Comparison of ENCODE assay signal across 8 cellular contexts in the genomic region with DNA sequence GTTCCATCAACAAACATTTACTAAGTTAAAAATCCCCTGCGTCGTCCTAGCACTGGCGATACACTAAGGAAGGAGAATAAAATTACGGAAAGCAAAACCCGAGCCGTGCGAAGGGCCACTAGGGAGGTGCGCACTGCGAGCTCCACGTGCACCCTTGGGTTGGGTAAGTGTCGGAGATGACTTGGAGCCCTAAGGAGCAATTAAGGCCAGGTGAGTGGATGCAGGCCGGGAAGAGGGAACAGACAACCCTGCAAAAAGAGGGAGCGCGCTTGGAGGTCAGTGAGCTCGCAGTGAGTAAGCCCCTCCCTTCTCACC. TPM values are rescaled to one million over a fixed set of nuclear protein-coding genes. Genes with fewer than 3 reads are reported as not detected.
DNase-seq lines count a peak whose midpoint lies in the region; FAIRE-seq and TF ChIP-seq lines count a peak whose summit lies in the region.

No MANE protein-coding gene starts in this region.

- peak overlapping the region; percentile 46 to 98 (median 94) for H3K9ac ChIP-seq in H1 (replicated peaks in 1 of 4; ENCODE audit: extremely low read depth in 1 of 4, low read depth in 3 of 4, low read length in 3 of 4)

- no peak overlapping the region for H2BK12ac ChIP-seq in H1 (ENCODE audit: low read depth, low read length)

- TF ChIP-seq CTCF in H1 (IDR thresholded peaks at IDR 0.05; ENCODE audit: control extremely low read depth in 1 of 3, insufficient read depth in 1 of 3, low read depth in 1 of 3, low read length in 3 of 3): no peak
- no peak for TF ChIP-seq CTCF in neutrophil (IDR thresholded peaks at IDR 0.05)

- peak overlapping the region; percentile 98 for H3K27ac ChIP-seq in H1 (ENCODE audit: low read depth, low read length)
- H3K27ac ChIP-seq in neutrophil: peak overlapping the region; percentile 84

- CTCF ChIA-PET in activated naive CD4-positive, alpha-beta T cell treated with anti-CD3 and anti-CD28 coated beads for 36 hours (lab: Charles Lee): no interaction called here
- CTCF ChIA-PET in H1 (lab: Charles Lee; ENCODE audit: partially characterized antibody): interaction anchor here (0.5 to 1.5 kb wide), 3 partner anchors 12 to 150 kb away, joined by 3 to 4 read pairs (median 3); no protein-coding TSS in a partner anchor

- no peak overlapping the region for H3K23ac ChIP-seq in H1 (ENCODE audit: insufficient read length)

- peak overlapping the region; percentile 97 for H3K4me3 Mint-ChIP-seq in activated naive CD4-positive, alpha-beta T cell treated with anti-CD3 and anti-CD28 coated beads for 36 hours

- H3K36me3 ChIP-seq in H1 (ENCODE audit: control insufficient read depth in 2 of 4, insufficient read depth in 4 of 4, low read length in 3 of 4) (peaks cover 11 to 24% (median 15%) of the 10 kb centered on the region in 4 experiments; a peak in 7 of 8 replicates), neutrophil (no peaks in the 10 kb centered on the region)

- DNase-seq in activated naive CD4-positive, alpha-beta T cell treated with anti-CD3 and anti-CD28 coated beads for 36 hours: no peak
- DNase-seq in activated naive CD4-positive, alpha-beta T cell treated with Interleukin-2 at 50 U/mL for 16 hours: no peak
- peak; percentile 44 to 64 for DNase-seq in Kasumi-1 (lab: John Stamatoyannopoulos, UW)
- DNase-seq in H1 (ENCODE audit: low read depth in 1 of 2, low spot score in 2 of 2): no peak
- no peak for DNase-seq in NCI-H1417 treated with DMSO at 0.1 percent for 48 hours (lab: John Stamatoyannopoulos, UW)
- no peak for DNase-seq in SW480 (ENCODE audit: low spot score)
- no peak for DNase-seq in C1 segment of cervical spinal cord (lab: John Stamatoyannopoulos, UW)

- H3K4me1 Mint-ChIP-seq in activated naive CD4-positive, alpha-beta T cell treated with anti-CD3 and anti-CD28 coated beads for 36 hours (ENCODE audit: low read depth): peaks cover 20% of the 10 kb centered on the region

- H3K4ac ChIP-seq in H1 (replicated peaks; ENCODE audit: insufficient read length, low read depth, low read length): peak overlapping the region; percentile 57

- no peak overlapping the region; the same call in 1 of the 2 replicates for H2AFZ ChIP-seq in H1 (ENCODE audit: low read length)

- peak overlapping the region; percentile 88 for H3K27ac Mint-ChIP-seq in activated naive CD4-positive, alpha-beta T cell treated with anti-CD3 and anti-CD28 coated beads for 36 hours

- no peak overlapping the region for H2BK20ac ChIP-seq in H1 (ENCODE audit: low read length)

- no peak overlapping the region for H2BK120ac ChIP-seq in H1 (replicated peaks; ENCODE audit: low read depth, low read length)

- TF ChIP-seq EP300 in H1 (IDR thresholded peaks at IDR 0.05; ENCODE audit: borderline replicate concordance in 1 of 2, low read depth in 2 of 2, low read length in 2 of 2): no peak

- no peak for TF ChIP-seq POLR2A in H1 (IDR thresholded peaks at IDR 0.05; ENCODE audit: control extremely low read depth in 1 of 2, low read depth in 2 of 2, low read length in 2 of 2)

- no peaks in the 10 kb centered on the region for H3K9me3 ChIP-seq in H1 (ENCODE audit: insufficient read depth in 2 of 2, low read depth in 1 of 2, low read length in 1 of 2)
- no peaks in the 10 kb centered on the region for H3K9me3 ChIP-seq in neutrophil

- WGBS in H1 (ENCODE audit: extremely low coverage in 1 of 2, insufficient coverage in 1 of 2, insufficient read length in 1 of 2, insufficient replicate concordance in 2 of 2, low coverage in 1 of 2, low lambda C conversion rate in 2 of 2, missing lambda C conversion rate in 1 of 2), 2 experiments: 2% methylated on average over 12 of the region's 15 CpGs; no CpG with 5 or more reads in 1 of the 2 experiments

- H3K23me2 ChIP-seq in H1 (ENCODE audit: low read depth, low read length): peaks cover 11% of the 10 kb centered on the region

- H3K79me1 ChIP-seq in H1 (ENCODE audit: low read depth, low read length): peaks cover 4% of the 10 kb centered on the region; the same call in 1 of the 2 replicates

- no peak overlapping the region for H2AK5ac ChIP-seq in H1 (ENCODE audit: low read depth, low read length)

- FAIRE-seq in H1 (lab: Jason Lieb, UNC): no peak

- POLR2A ChIA-PET in H1 (lab: Charles Lee; ENCODE audit: partially characterized antibody): interaction anchor here (0.6 to 4.8 kb wide), 19 partner anchors 8 to 850 kb away, joined by 3 to 41 read pairs (median 4); a partner anchor contains a TSS

- H3K18ac ChIP-seq in H1 (ENCODE audit: extremely low read depth, low read length): peak overlapping the region; percentile 68; the same call in 1 of the 2 replicates

- peaks cover 29% of the 10 kb centered on the region for H3K36me3 Mint-ChIP-seq in activated naive CD4-positive, alpha-beta T cell treated with anti-CD3 and anti-CD28 coated beads for 36 hours (ENCODE audit: low read depth)

- intact Hi-C loops in activated naive CD4-positive, alpha-beta T cell treated with anti-CD3 and anti-CD28 coated beads for 36 hours (cut with micrococcal nuclease): no loop called here

- no peak overlapping the region for H4K91ac ChIP-seq in H1 (replicated peaks; ENCODE audit: insufficient read length, low read length)

- no peak overlapping the region for H3K14ac ChIP-seq in H1 (ENCODE audit: insufficient read length)

- peaks cover 13 to 45% of the 10 kb centered on the region in 2 experiments for H3K79me2 ChIP-seq in H1 (ENCODE audit: control insufficient read depth in 1 of 2, insufficient read depth in 2 of 2, low read length in 2 of 2)

- peak overlapping the region; percentile 97 for H2BK5ac ChIP-seq in H1 (ENCODE audit: low read depth, low read length)

- H3K27me3 Mint-ChIP-seq in activated naive CD4-positive, alpha-beta T cell treated with anti-CD3 and anti-CD28 coated beads for 36 hours (ENCODE audit: low read depth): no peaks in the 10 kb centered on the region

- H3K27me3 ChIP-seq in H1 (replicated peaks in 1 of 4; ENCODE audit: control insufficient read depth in 3 of 4, extremely low read depth in 1 of 4, insufficient read depth in 3 of 4, low read length in 3 of 4) (no peaks in the 10 kb centered on the region), neutrophil (no peaks in the 10 kb centered on the region)

- H4K5ac ChIP-seq in H1 (ENCODE audit: insufficient read length, low read depth, low read length): peak overlapping the region; percentile 75

- H3K4me1 ChIP-seq in H1 (replicated peaks in 1 of 4; ENCODE audit: control insufficient read depth in 3 of 4, insufficient read depth in 4 of 4, low read length in 3 of 4) (peaks cover 0 to 3% (median under 1%) of the 10 kb centered on the region in 4 experiments; a peak in 2 of 7 replicates), neutrophil (ENCODE audit: control insufficient read depth in 1 of 2, insufficient read depth in 1 of 2, low read depth in 1 of 2, low read length in 1 of 2) (peaks cover 23 to 25% of the 10 kb centered on the region in 2 experiments)

- H4K8ac ChIP-seq in H1 (ENCODE audit: extremely low read depth, insufficient read depth, low read length): peak overlapping the region; percentile 62; the same call in 1 of the 2 replicates

- peaks cover 0 to 2% of the 10 kb centered on the region in 2 experiments for H4K20me1 ChIP-seq in H1 (replicated peaks in 1 of 2; ENCODE audit: control insufficient read depth in 1 of 2, insufficient read depth in 2 of 2, low read length in 2 of 2)

- no peak overlapping the region for H2BK15ac ChIP-seq in H1 (ENCODE audit: low read length)

- H3K9me3 Mint-ChIP-seq in activated naive CD4-positive, alpha-beta T cell treated with anti-CD3 and anti-CD28 coated beads for 36 hours: no peaks in the 10 kb centered on the region

- peak overlapping the region; percentile 69 to 93 (median 85) for H3K4me3 ChIP-seq in H1 (ENCODE audit: extremely low read depth in 1 of 4, insufficient read depth in 2 of 4, low read depth in 3 of 4, low read length in 4 of 4)
- peak overlapping the region; percentile 63 to 92 for H3K4me3 ChIP-seq in neutrophil (ENCODE audit: low read depth in 1 of 2, low read length in 1 of 2)

- no peak for TF ChIP-seq RAD21 in H1 (IDR thresholded peaks at IDR 0.05 in 1 of 2, conservative IDR thresholded peaks at IDR 0.05 in 1 of 2; ENCODE audit: low read depth in 2 of 2, low read length in 2 of 2)

- peak overlapping the region; percentile 75 to 77 for H3K4me2 ChIP-seq in H1 (ENCODE audit: insufficient read depth in 1 of 2, low read depth in 2 of 2, low read length in 2 of 2)

- H3K56ac ChIP-seq in H1 (replicated peaks; ENCODE audit: insufficient read length, low read depth, low read length): no peak overlapping the region

RNA-seq across cellular contexts. Expression of a gene that starts 0.7 kb away (rescaled TPM):
- 10 to 100 TPM; 38.6 to 38.7 TPM for total RNA-seq in activated naive CD4-positive, alpha-beta T cell treated with anti-CD3 and anti-CD28 coated beads for 36 hours
- 43.1 and 47.8 TPM in 2 replicates for total RNA-seq in H1 (2021; fragmentation: NEBNext Ultra II Directional; extraction: Animal tissue kit (Norgen Biotek cat#: 25700))
- polyA plus RNA-seq in H1 (2011; rRNA removed): 28.9 and 45.5 TPM in 2 replicates
- 35.0 TPM for polyA plus RNA-seq in H1 (2011; cell fraction: cytosol; rRNA removed)
- 77.6 TPM for polyA plus RNA-seq in H1 (2011; cell fraction: nucleus; rRNA removed)
- polyA plus RNA-seq in H1 (2012, experiment 1 of 2): 25.0 to 41.3 TPM (median 37.5 TPM) in 4 replicates
- 25.2 TPM for polyA plus RNA-seq in H1 (2012, experiment 2 of 2)
- 19.7 TPM for polyA plus RNA-seq in H1 (2013, experiment 1 of 2)
- 20.5 TPM for polyA plus RNA-seq in H1 (2013, experiment 2 of 2)
- 47.7 and 48.4 TPM in 2 replicates for polyA minus RNA-seq in H1 (2011; rRNA and poly(A)+ RNA removed)
- polyA minus RNA-seq in H1 (2011; cell fraction: cytosol; rRNA and poly(A)+ RNA removed): 20.1 TPM
- polyA minus RNA-seq in H1 (2011; cell fraction: nucleus; rRNA and poly(A)+ RNA removed): 70.6 TPM

RNA-seq across cellular contexts. Expression of a gene that starts 14.5 kb away (rescaled TPM):
- total RNA-seq in activated naive CD4-positive, alpha-beta T cell treated with anti-CD3 and anti-CD28 coated beads for 36 hours: 10 to 100 TPM; 11.5 to 12.5 TPM
- 44.4 and 47.1 TPM in 2 replicates for total RNA-seq in H1 (2021; fragmentation: NEBNext Ultra II Directional; extraction: Animal tissue kit (Norgen Biotek cat#: 25700))
- 17.0 and 18.2 TPM in 2 replicates for polyA plus RNA-seq in H1 (2011; rRNA removed)
- polyA plus RNA-seq in H1 (2011; cell fraction: cytosol; rRNA removed): 23.3 TPM
- 23.3 TPM for polyA plus RNA-seq in H1 (2011; cell fraction: nucleus; rRNA removed)
- polyA plus RNA-seq in H1 (2012, experiment 1 of 2): 27.5 to 34.5 TPM (median 31.8 TPM) in 4 replicates
- polyA plus RNA-seq in H1 (2012, experiment 2 of 2): 22.5 TPM
- 40.8 TPM for polyA plus RNA-seq in H1 (2013, experiment 1 of 2)
- polyA plus RNA-seq in H1 (2013, experiment 2 of 2): 37.8 TPM
- polyA minus RNA-seq in H1 (2011; rRNA and poly(A)+ RNA removed): 12.9 and 14.9 TPM in 2 replicates
- 19.4 TPM for polyA minus RNA-seq in H1 (2011; cell fraction: cytosol; rRNA and poly(A)+ RNA removed)
- 12.8 TPM for polyA minus RNA-seq in H1 (2011; cell fraction: nucleus; rRNA and poly(A)+ RNA removed)

RNA-seq across cellular contexts. Expression of a gene that starts 46.8 kb away (rescaled TPM):
- total RNA-seq in activated naive CD4-positive, alpha-beta T cell treated with anti-CD3 and anti-CD28 coated beads for 36 hours: under 1 TPM in 1 of 2 experiments, not detected in 1; 0.17 TPM
- total RNA-seq in H1 (2021; fragmentation: NEBNext Ultra II Directional; extraction: Animal tissue kit (Norgen Biotek cat#: 25700)): 14.9 and 17.7 TPM in 2 replicates
- polyA plus RNA-seq in H1 (2011; rRNA removed): 4.0 and 4.2 TPM in 2 replicates
- polyA plus RNA-seq in H1 (2011; cell fraction: cytosol; rRNA removed): 5.6 TPM
- 4.1 TPM for polyA plus RNA-seq in H1 (2011; cell fraction: nucleus; rRNA removed)
- polyA plus RNA-seq in H1 (2012, experiment 1 of 2): 5.0 to 5.6 TPM (median 5.4 TPM) in 4 replicates
- polyA plus RNA-seq in H1 (2012, experiment 2 of 2): 2.3 TPM
- 95.5 TPM for polyA plus RNA-seq in H1 (2013, experiment 1 of 2)
- polyA plus RNA-seq in H1 (2013, experiment 2 of 2): 113 TPM
- 2.5 and 3.7 TPM in 2 replicates for polyA minus RNA-seq in H1 (2011; rRNA and poly(A)+ RNA removed)
- 2.5 TPM for polyA minus RNA-seq in H1 (2011; cell fraction: cytosol; rRNA and poly(A)+ RNA removed)
- 1.2 TPM for polyA minus RNA-seq in H1 (2011; cell fraction: nucleus; rRNA and poly(A)+ RNA removed)

Comparison
In these comparisons a context has a peak if more than half of its experiments do, and no peak if none do; other contexts are left out.
1. DNase-seq: peak in Kasumi-1 (2 of 2); none in activated naive CD4-positive, alpha-beta T cell treated with anti-CD3 and anti-CD28 coated beads for 36 hours (single experiment), activated naive CD4-positive, alpha-beta T cell treated with Interleukin-2 at 50 U/mL for 16 hours (single experiment), H1 (0 of 2), NCI-H1417 treated with DMSO at 0.1 percent for 48 hours (single experiment), SW480 (single experiment) and C1 segment of cervical spinal cord (0 of 14).
2. RNA of a gene that starts 46.8 kb away (total RNA-seq): 14.9 to 17.7 TPM in H1; 0.17 TPM in activated naive CD4-positive, alpha-beta T cell treated with anti-CD3 and anti-CD28 coated beads for 36 hours; every median in the first group is over 10 times any median in the second.